ENCODE assay signal across 7 cellular contexts in genomic region chr19:19366691-19367396, GRCh38. TPM values are rescaled to one million over a fixed set of nuclear protein-coding genes. Genes with fewer than 3 reads are reported as not detected.
DNase-seq lines count a peak whose midpoint lies in the region; ATAC-seq and TF ChIP-seq lines count a peak whose summit lies in the region.

No MANE protein-coding gene starts in this region.

- CTCF ChIA-PET in activated CD4-positive, alpha-beta T cell treated with anti-CD3 and anti-CD28 coated beads for 36 hours (lab: Charles Lee) = interaction anchor here (0.7 to 7.1 kb wide), 6 partner anchors 9 to 174 kb away, joined by 3 to 123 read pairs (median 4); no protein-coding TSS in a partner anchor

- peaks cover 17% of the 10 kb centered on the region for H3K4me1 Mint-ChIP-seq in activated CD4-positive, alpha-beta T cell treated with anti-CD3 and anti-CD28 coated beads for 36 hours

- peak; percentile 75 for DNase-seq in GM13977 (ENCODE audit: low spot score)
- DNase-seq in NCI-H510A treated with DMSO at 0.1 percent for 48 hours (lab: John Stamatoyannopoulos, UW) = peak; percentile 85
- DNase-seq in activated CD4-positive, alpha-beta T cell treated with anti-CD3 and anti-CD28 coated beads for 36 hours = peak; percentile 86
- peak; percentile 81 for DNase-seq in dermis blood vessel endothelial cell
- DNase-seq in medulla oblongata (ENCODE audit: extremely low spot score) = peak; percentile 71
- DNase-seq in stimulated activated CD8-positive, alpha-beta memory T cell treated with anti-CD3 and anti-CD28 coated beads, Interleukin-15, amount 100 ng/mL, for 4 hours (ENCODE audit: low read depth in 2 of 2) = peak; percentile 36 to 49

- ATAC-seq in HG03139 (IDR thresholded peaks at IDR 0.05; ENCODE audit: unreplicated experiment) = peak; percentile 72
- ATAC-seq in activated CD4-positive, alpha-beta T cell treated with anti-CD3 and anti-CD28 coated beads for 36 hours = peak; percentile 84

- peak; percentile 99 for TF ChIP-seq CTCF in GM13977 (IDR thresholded peaks at IDR 0.05; ENCODE audit: extremely low read depth, insufficient read depth, missing control alignments)

- POLR2A ChIA-PET in activated CD4-positive, alpha-beta T cell treated with anti-CD3 and anti-CD28 coated beads for 36 hours (lab: Charles Lee) = no interaction called here

- no peaks in the 10 kb centered on the region for H3K27me3 Mint-ChIP-seq in activated CD4-positive, alpha-beta T cell treated with anti-CD3 and anti-CD28 coated beads for 36 hours

- no peaks in the 10 kb centered on the region for H3K36me3 Mint-ChIP-seq in activated CD4-positive, alpha-beta T cell treated with anti-CD3 and anti-CD28 coated beads for 36 hours (ENCODE audit: low read depth)

- intact Hi-C loops in activated CD4-positive, alpha-beta T cell treated with anti-CD3 and anti-CD28 coated beads for 36 hours (cut with DNase I, micrococcal nuclease) = loop anchor here (1.0 to 5.0 kb wide), 2 partner anchors 40 to 123 kb away; partner anchors contain the start of gene GATAD2A (in 1 of the 2)

- no peak overlapping the region for H3K4me3 Mint-ChIP-seq in activated CD4-positive, alpha-beta T cell treated with anti-CD3 and anti-CD28 coated beads for 36 hours

- no peaks in the 10 kb centered on the region for H3K9me3 Mint-ChIP-seq in activated CD4-positive, alpha-beta T cell treated with anti-CD3 and anti-CD28 coated beads for 36 hours (ENCODE audit: low read depth)

- in situ Hi-C loops in GM13977 (cut with MboI; ENCODE audit: low pct_unique_long_range_greater_than_20kb, low sequenced_read_pairs, unreplicated experiment) = loop anchor here (5.0 kb wide), 1 partner anchor 125 kb away; no protein-coding TSS in a partner anchor

- peak overlapping the region; percentile 38 for H3K27ac Mint-ChIP-seq in activated CD4-positive, alpha-beta T cell treated with anti-CD3 and anti-CD28 coated beads for 36 hours

RNA-seq across cellular contexts. Expression of gene GATAD2A, which starts 38.6 kb away (rescaled TPM):
- 100 to 1,000 TPM; 123 to 139 TPM for total RNA-seq in activated CD4-positive, alpha-beta T cell treated with anti-CD3 and anti-CD28 coated beads for 36 hours
- total RNA-seq in dermis blood vessel endothelial cell = 47.0 and 104 TPM in 2 replicates

RNA-seq across cellular contexts. Expression of gene MAU2, which starts 46.2 kb away (rescaled TPM):
- total RNA-seq in activated CD4-positive, alpha-beta T cell treated with anti-CD3 and anti-CD28 coated beads for 36 hours = 10 to 100 TPM; 33.3 to 45.7 TPM
- total RNA-seq in dermis blood vessel endothelial cell = 40.8 and 42.4 TPM in 2 replicates

RNA-seq across cellular contexts. Expression of gene SUGP1, which starts 46.5 kb away (rescaled TPM):
- 10 to 100 TPM; 49.4 to 62.0 TPM for total RNA-seq in activated CD4-positive, alpha-beta T cell treated with anti-CD3 and anti-CD28 coated beads for 36 hours
- total RNA-seq in dermis blood vessel endothelial cell = 20.1 and 26.7 TPM in 2 replicates

Comparison
In these comparisons a context has a peak if more than half of its experiments do, and no peak if none do; other contexts are left out.
1. Peak in every context shown above with its lines: DNase-seq and ATAC-seq.